22 cellular contexts compared by ENCODE assay signal in the genomic region with DNA sequence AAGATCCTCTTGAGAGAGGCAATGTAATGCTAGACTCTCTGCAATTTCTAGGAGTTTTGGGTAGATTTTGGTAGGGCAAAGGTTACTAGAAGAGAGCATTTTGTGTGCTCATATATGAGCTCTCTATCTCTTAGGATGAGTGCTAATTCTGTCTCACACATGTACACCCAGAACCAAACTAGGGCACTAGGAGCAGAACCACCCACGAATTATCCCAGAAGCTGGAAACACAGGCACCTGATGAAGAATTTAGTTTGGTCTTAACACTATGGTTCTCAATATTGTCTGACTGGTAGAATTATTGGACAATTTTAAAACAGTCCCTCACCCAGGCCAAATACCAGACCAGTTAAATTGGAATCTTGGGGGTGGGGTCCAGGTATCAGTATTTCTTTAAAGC.
DNase-seq lines count a peak whose midpoint lies in the region; ATAC-seq and TF ChIP-seq lines count a peak whose summit lies in the region.
"Had no signal": no experiment of that assay in that cellular context is flagged by ENCODE, and none has a peak within 500 bp of the region (broad histone marks: within the 10 kb centered on the region; RNA-seq: fewer than 3 reads in every experiment).

No MANE protein-coding gene starts in this region.

- H3K4me3 ChIP-seq in WERI-Rb-1 (ENCODE audit: low read depth, low read length) (peak overlapping the region; percentile 5), stomach smooth muscle (ENCODE audit: low read length in 2 of 2) (no peak overlapping the region)
- H3K4me3 ChIP-seq: BLaER1, GM12878 had no signal

- H3K27ac ChIP-seq in WERI-Rb-1 (peak overlapping the region; percentile 94), stomach smooth muscle (ENCODE audit: low read length) (peak overlapping the region; percentile 19)
- H3K27ac ChIP-seq: BLaER1 had no signal

- no peak for ATAC-seq in GM19467 (IDR thresholded peaks at IDR 0.05; ENCODE audit: unreplicated experiment)
- ATAC-seq: GM12878 had no signal

- H3K4me1 ChIP-seq in stomach smooth muscle (ENCODE audit: control insufficient read depth, insufficient read depth, low read length), result peaks cover 19% of the 10 kb centered on the region
- H3K4me1 ChIP-seq: BLaER1 had no signal

- no peaks in the 10 kb centered on the region for H3K9me3 ChIP-seq in WERI-Rb-1 (ENCODE audit: severe bottlenecking)
- no peaks in the 10 kb centered on the region for H3K9me3 ChIP-seq in stomach smooth muscle (ENCODE audit: control insufficient read depth in 2 of 2, low read length in 2 of 2)
- H3K9me3 ChIP-seq: BE2C, BLaER1 had no signal

- H3K27me3 ChIP-seq in WERI-Rb-1 (ENCODE audit: insufficient read depth, low read depth, severe bottlenecking), result no peaks in the 10 kb centered on the region
- no peaks in the 10 kb centered on the region for H3K27me3 ChIP-seq in stomach smooth muscle (ENCODE audit: control insufficient read depth in 1 of 2, insufficient read depth in 2 of 2, low read length in 2 of 2)
- H3K27me3 ChIP-seq: BE2C, BLaER1 had no signal

- H3K9ac ChIP-seq in stomach smooth muscle (ENCODE audit: low read length in 2 of 2), result no peak overlapping the region
- H3K9ac ChIP-seq: BLaER1 had no signal

- H3K36me3 ChIP-seq in WERI-Rb-1, result peaks cover 19% of the 10 kb centered on the region
- peaks cover 18 to 21% of the 10 kb centered on the region in 2 donors for H3K36me3 ChIP-seq in stomach smooth muscle (ENCODE audit: control insufficient read depth in 2 of 2, insufficient read depth in 2 of 2, low read length in 2 of 2)
- H3K36me3 ChIP-seq: BE2C, BLaER1 had no signal

- no peak for TF ChIP-seq CTCF in WERI-Rb-1 (IDR thresholded peaks at IDR 0.05; ENCODE audit: low read depth, low read length)

- DNase-seq in WERI-Rb-1, result no peak
- peak; percentile 38 for DNase-seq in putamen (ENCODE audit: low spot score)
- DNase-seq in DMS 273 treated with DMSO at 0.1 percent for 48 hours (lab: John Stamatoyannopoulos, UW), result no peak
- no peak for DNase-seq in HPDE6-E6E7 (ENCODE audit: extremely low spot score)
- DNase-seq: 8988T; ACHN; BE2C; C1 segment of cervical spinal cord; CD4-positive, alpha-beta memory T cell; CD4-positive, CD25-positive, alpha-beta regulatory T cell; CD8-positive, alpha-beta memory T cell; COR-L47; DMS153; DMS53; DMS79; DND-41; EL; GDM1 had no signal
